18 cellular contexts compared by ENCODE assay signal in genomic region chr1:201510734-201511133, GRCh38.
"Had no signal": no experiment of that assay in that cellular context is flagged by ENCODE, and none has a peak within 500 bp of the region (broad histone marks: within the 10 kb centered on the region; RNA-seq: fewer than 3 reads in every experiment).

No MANE protein-coding gene starts in this region.

- ATAC-seq: activated CD4-positive, CD25-positive, alpha-beta regulatory T cell treated with anti-CD3 and anti-CD28 coated beads, Interleukin-2, amount 50 U/mL, for 24 hours; left ventricle myocardium superior; pancreas had no signal

- DNase-seq: activated CD4-positive, alpha-beta T cell treated with anti-CD3 and anti-CD28 coated beads, Interleukin-2, amount 50 U/mL, for 4 hours; activated naive CD4-positive, alpha-beta T cell treated with anti-CD3 and anti-CD28 coated beads, Interleukin-2, amount 50 U/mL, for 16 hours; activated T-cell treated with anti-CD3 and anti-CD28 coated beads, Interleukin-2, amount 50 U/mL, for 1 hour; adrenal gland; caudate nucleus; effector CD8-positive, alpha-beta T cell; kidney; left ventricle myocardium superior; mesendoderm; pancreas; retina; small intestine; T-helper 2 cell had no signal

- H3K9me3 ChIP-seq: adrenal gland, pancreas, tibial nerve had no signal

- H3K4me3 ChIP-seq: adrenal gland, coronary artery, pancreas, tibial nerve had no signal

- H3K27me3 ChIP-seq: adrenal gland, pancreas, tibial nerve had no signal

- H3K36me3 ChIP-seq: adrenal gland, pancreas, tibial nerve had no signal

- FAIRE-seq: frontal cortex, kidney, pancreas, small intestine, TTC549 had no signal
